Comparison of ENCODE assay signal across 1 cellular context in genomic region chr5:178383919-178384814, GRCh38.
TF ChIP-seq lines count a peak whose summit lies in the region.

No MANE protein-coding gene starts in this region.

TF ChIP-seq in GM23338, 12 proteins besides CTCF, POLR2A, EP300 and RAD21 (continued from another document):
- TF ChIP-seq ZNF462 (CRISPR knock-in tag; IDR thresholded peaks at IDR 0.05) (no peak), ETS1 (IDR thresholded peaks at IDR 0.05) (no peak), JUNB (IDR thresholded peaks at IDR 0.05; ENCODE audit: unreplicated experiment) (no peak), STAT1 (IDR thresholded peaks at IDR 0.05; ENCODE audit: unreplicated experiment) (no peak), ZNF114 (CRISPR knock-in tag; IDR thresholded peaks at IDR 0.05) (no peak), CREB1 (CRISPR knock-in tag; IDR thresholded peaks at IDR 0.05; ENCODE audit: low read depth) (no peak), ZNF331 (CRISPR knock-in tag; IDR thresholded peaks at IDR 0.05; ENCODE audit: low read depth) (no peak), EZH2 (IDR thresholded peaks at IDR 0.05; ENCODE audit: low read depth, unreplicated experiment) (no peak)
